Comparison of ENCODE assay signal across 9 cellular contexts in genomic region chr2:121480826-121481225, GRCh38. TPM values are rescaled to one million over a fixed set of nuclear protein-coding genes. Genes with fewer than 3 reads are reported as not detected.
DNase-seq lines count a peak whose midpoint lies in the region; ATAC-seq and TF ChIP-seq lines count a peak whose summit lies in the region.
"Had no signal": no experiment of that assay in that cellular context is flagged by ENCODE, and none has a peak within 500 bp of the region (broad histone marks: within the 10 kb centered on the region; RNA-seq: fewer than 3 reads in every experiment).

No MANE protein-coding gene starts in this region.

- in situ Hi-C loops in ACHN (cut with HindIII; ENCODE audit: low pct_ligation_motif_present, low pct_unique_long_range_greater_than_20kb, low sequenced_read_pairs): no loop called here

- DNase-seq in ACHN (peak; percentile 85), LHCN-M2 (ENCODE audit: low read depth) (peak; percentile 82), kidney glomerular epithelial cell (lab: John Stamatoyannopoulos, UW) (peak; percentile 23), iPS-NIHi7 (ENCODE audit: extremely low spot score) (no peak), MV-4-11 (lab: John Stamatoyannopoulos, UW) (no peak)
- DNase-seq: CD8-positive, alpha-beta memory T cell had no signal

- H3K4me1 Mint-ChIP-seq in brain: peaks cover 75% of the 10 kb centered on the region

- ATAC-seq in HG03442 (IDR thresholded peaks at IDR 0.05; ENCODE audit: unreplicated experiment): no peak
- no peak for ATAC-seq in GM19023 (IDR thresholded peaks at IDR 0.05; ENCODE audit: unreplicated experiment)

- peak overlapping the region in 4 of 5 experiments; percentile 28 to 73 (median 60) for H3K4me3 Mint-ChIP-seq in brain
- H3K4me3 Mint-ChIP-seq: CD8-positive, alpha-beta memory T cell had no signal

- H3K36me3 Mint-ChIP-seq in brain: peaks cover 5% of the 10 kb centered on the region

- no peaks in the 10 kb centered on the region for H3K27me3 Mint-ChIP-seq in brain
- H3K27me3 Mint-ChIP-seq: CD8-positive, alpha-beta memory T cell had no signal

- H3K27ac Mint-ChIP-seq in brain: peak overlapping the region; percentile 69 to 96 (median 92)

- no peaks in the 10 kb centered on the region for H3K9me3 Mint-ChIP-seq in brain
- H3K9me3 Mint-ChIP-seq: CD8-positive, alpha-beta memory T cell had no signal

- TF ChIP-seq CTCF in brain (conservative IDR thresholded peaks at IDR 0.05): no peak

RNA-seq across cellular contexts. Expression of gene RNU4ATAC, which starts 49.9 kb away (rescaled TPM):
- total RNA-seq in LHCN-M2 (2014; rRNA removed): under 0.01 TPM in 1 of 2 replicates, not detected in the other
- polyA plus RNA-seq in LHCN-M2 (2012): not detected
- polyA plus RNA-seq in brain (ENCODE audit: insufficient read depth, low read depth, low replicate concordance): not detected
- total RNA-seq: CD8-positive, alpha-beta memory T cell had no signal
- polyA plus RNA-seq: CD8-positive, alpha-beta memory T cell had no signal

Comparison
In these comparisons a context has a peak if more than half of its experiments do, and no peak if none do; other contexts are left out.
1. DNase-seq: peak in ACHN (single experiment), LHCN-M2 (single experiment) and kidney glomerular epithelial cell (single experiment); none in iPS-NIHi7 (single experiment) and MV-4-11 (single experiment).